ENCODE assay signal across 1 cellular context in the genomic region with DNA sequence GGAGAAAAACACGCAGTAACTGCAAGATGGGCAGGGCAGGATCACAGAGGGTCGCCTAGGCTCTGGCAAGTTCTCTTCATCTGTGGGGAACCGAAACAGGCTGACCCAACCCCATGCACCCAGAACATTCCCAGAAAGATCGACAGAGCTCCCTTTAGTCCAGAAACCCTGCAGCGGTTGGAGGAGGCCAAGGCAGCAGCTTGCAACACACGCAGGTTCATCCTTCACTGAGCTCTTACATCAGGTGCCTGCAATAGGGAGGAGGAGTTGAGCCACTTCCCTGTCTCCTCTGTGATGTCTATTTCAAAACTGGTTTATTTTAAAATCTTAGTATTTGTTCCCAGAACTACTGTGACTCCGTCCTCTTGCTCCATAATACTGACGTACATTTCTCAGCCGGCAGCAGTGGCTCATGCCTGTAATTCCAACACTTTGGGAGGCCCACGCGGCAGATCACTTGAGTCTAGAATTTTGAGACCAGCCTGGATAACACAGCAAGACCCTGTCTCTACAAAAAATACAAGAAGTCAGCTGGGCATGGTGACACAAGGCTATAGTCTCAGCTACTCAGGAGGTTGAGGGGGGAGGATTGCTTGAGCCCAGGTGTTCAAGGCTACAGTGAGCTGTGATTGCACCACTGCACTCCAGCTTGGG.
A peak's percentile ranks its signal among the peaks of the same experiment; 100 is the strongest.
TF ChIP-seq lines count a peak whose summit lies in the region.

No MANE protein-coding gene starts in this region.

TF ChIP-seq in HepG2, 621 proteins besides CTCF, POLR2A, EP300 and RAD21 (continues in another document):
- TF ChIP-seq ZNF83 (CRISPR knock-in tag; IDR thresholded peaks at IDR 0.05; ENCODE audit: borderline replicate concordance) (no peak), ZNF232 (CRISPR knock-in tag; IDR thresholded peaks at IDR 0.05; ENCODE audit: borderline replicate concordance) (no peak), HOXD1 (CRISPR knock-in tag; IDR thresholded peaks at IDR 0.05) (no peak), HNF4A (CRISPR knock-in tag; IDR thresholded peaks at IDR 0.05) (peak; percentile 34; the same call in 1 of the 2 replicates), HOXA3 (CRISPR knock-in tag; IDR thresholded peaks at IDR 0.05) (no peak), ZFP82 (CRISPR knock-in tag; IDR thresholded peaks at IDR 0.05; ENCODE audit: borderline replicate concordance) (no peak), GATAD2A (CRISPR knock-in tag; IDR thresholded peaks at IDR 0.05) (peak; percentile 32; the same call in 1 of the 2 replicates), ZNF234 (CRISPR knock-in tag; conservative IDR thresholded peaks at IDR 0.05) (no peak), SPEN (CRISPR knock-in tag; IDR thresholded peaks at IDR 0.05; ENCODE audit: low read depth) (no peak), SALL1 (CRISPR knock-in tag; IDR thresholded peaks at IDR 0.05) (0 out of 2 replicates have a peak, but pooled peaks have one; percentile 25), HOXA7 (CRISPR knock-in tag; IDR thresholded peaks at IDR 0.05) (no peak), ZMAT3 (CRISPR knock-in tag; conservative IDR thresholded peaks at IDR 0.05) (no peak), GTF3A (CRISPR knock-in tag; conservative IDR thresholded peaks at IDR 0.05) (no peak), CEBPB (IDR thresholded peaks at IDR 0.05; ENCODE audit: borderline replicate concordance, low read depth, low read length) (peak; percentile 94), ZNF335 (CRISPR knock-in tag; IDR thresholded peaks at IDR 0.05) (no peak), SUZ12 (IDR thresholded peaks at IDR 0.05; ENCODE audit: low read depth, low read length) (no peak), ZNF672 (CRISPR knock-in tag; IDR thresholded peaks at IDR 0.05) (no peak), MAF1 (CRISPR knock-in tag; IDR thresholded peaks at IDR 0.05; ENCODE audit: borderline replicate concordance) (no peak), ETV5 (CRISPR knock-in tag; IDR thresholded peaks at IDR 0.05; ENCODE audit: borderline replicate concordance) (no peak), ZNF224 (CRISPR knock-in tag; IDR thresholded peaks at IDR 0.05) (no peak), CREM (IDR thresholded peaks at IDR 0.05) (peak; percentile 21; the same call in 1 of the 2 replicates), CREM (CRISPR knock-in tag; IDR thresholded peaks at IDR 0.05) (no peak), SYNCRIP (IDR thresholded peaks at IDR 0.05; ENCODE audit: insufficient read depth, low read depth, low read length) (no peak), ZNF781 (CRISPR knock-in tag; IDR thresholded peaks at IDR 0.05; ENCODE audit: borderline replicate concordance, not compliant biosample characterization) (no peak)
- TF ChIP-seq, protein P1, sequence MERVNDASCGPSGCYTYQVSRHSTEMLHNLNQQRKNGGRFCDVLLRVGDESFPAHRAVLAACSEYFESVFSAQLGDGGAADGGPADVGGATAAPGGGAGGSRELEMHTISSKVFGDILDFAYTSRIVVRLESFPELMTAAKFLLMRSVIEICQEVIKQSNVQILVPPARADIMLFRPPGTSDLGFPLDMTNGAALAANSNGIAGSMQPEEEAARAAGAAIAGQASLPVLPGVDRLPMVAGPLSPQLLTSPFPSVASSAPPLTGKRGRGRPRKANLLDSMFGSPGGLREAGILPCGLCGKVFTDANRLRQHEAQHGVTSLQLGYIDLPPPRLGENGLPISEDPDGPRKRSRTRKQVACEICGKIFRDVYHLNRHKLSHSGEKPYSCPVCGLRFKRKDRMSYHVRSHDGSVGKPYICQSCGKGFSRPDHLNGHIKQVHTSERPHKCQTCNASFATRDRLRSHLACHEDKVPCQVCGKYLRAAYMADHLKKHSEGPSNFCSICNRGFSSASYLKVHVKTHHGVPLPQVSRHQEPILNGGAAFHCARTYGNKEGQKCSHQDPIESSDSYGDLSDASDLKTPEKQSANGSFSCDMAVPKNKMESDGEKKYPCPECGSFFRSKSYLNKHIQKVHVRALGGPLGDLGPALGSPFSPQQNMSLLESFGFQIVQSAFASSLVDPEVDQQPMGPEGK (CRISPR knock-in tag; IDR thresholded peaks at IDR 0.05) = peak; percentile 45
- TF ChIP-seq, protein P2, sequence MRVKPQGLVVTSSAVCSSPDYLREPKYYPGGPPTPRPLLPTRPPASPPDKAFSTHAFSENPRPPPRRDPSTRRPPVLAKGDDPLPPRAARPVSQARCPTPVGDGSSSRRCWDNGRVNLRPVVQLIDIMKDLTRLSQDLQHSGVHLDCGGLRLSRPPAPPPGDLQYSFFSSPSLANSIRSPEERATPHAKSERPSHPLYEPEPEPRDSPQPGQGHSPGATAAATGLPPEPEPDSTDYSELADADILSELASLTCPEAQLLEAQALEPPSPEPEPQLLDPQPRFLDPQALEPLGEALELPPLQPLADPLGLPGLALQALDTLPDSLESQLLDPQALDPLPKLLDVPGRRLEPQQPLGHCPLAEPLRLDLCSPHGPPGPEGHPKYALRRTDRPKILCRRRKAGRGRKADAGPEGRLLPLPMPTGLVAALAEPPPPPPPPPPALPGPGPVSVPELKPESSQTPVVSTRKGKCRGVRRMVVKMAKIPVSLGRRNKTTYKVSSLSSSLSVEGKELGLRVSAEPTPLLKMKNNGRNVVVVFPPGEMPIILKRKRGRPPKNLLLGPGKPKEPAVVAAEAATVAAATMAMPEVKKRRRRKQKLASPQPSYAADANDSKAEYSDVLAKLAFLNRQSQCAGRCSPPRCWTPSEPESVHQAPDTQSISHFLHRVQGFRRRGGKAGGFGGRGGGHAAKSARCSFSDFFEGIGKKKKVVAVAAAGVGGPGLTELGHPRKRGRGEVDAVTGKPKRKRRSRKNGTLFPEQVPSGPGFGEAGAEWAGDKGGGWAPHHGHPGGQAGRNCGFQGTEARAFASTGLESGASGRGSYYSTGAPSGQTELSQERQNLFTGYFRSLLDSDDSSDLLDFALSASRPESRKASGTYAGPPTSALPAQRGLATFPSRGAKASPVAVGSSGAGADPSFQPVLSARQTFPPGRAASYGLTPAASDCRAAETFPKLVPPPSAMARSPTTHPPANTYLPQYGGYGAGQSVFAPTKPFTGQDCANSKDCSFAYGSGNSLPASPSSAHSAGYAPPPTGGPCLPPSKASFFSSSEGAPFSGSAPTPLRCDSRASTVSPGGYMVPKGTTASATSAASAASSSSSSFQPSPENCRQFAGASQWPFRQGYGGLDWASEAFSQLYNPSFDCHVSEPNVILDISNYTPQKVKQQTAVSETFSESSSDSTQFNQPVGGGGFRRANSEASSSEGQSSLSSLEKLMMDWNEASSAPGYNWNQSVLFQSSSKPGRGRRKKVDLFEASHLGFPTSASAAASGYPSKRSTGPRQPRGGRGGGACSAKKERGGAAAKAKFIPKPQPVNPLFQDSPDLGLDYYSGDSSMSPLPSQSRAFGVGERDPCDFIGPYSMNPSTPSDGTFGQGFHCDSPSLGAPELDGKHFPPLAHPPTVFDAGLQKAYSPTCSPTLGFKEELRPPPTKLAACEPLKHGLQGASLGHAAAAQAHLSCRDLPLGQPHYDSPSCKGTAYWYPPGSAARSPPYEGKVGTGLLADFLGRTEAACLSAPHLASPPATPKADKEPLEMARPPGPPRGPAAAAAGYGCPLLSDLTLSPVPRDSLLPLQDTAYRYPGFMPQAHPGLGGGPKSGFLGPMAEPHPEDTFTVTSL (CRISPR knock-in tag; IDR thresholded peaks at IDR 0.05; ENCODE audit: borderline replicate concordance) = 0 out of 2 replicates have a peak, but pooled peaks have one; percentile 16
- TF ChIP-seq, protein P3, sequence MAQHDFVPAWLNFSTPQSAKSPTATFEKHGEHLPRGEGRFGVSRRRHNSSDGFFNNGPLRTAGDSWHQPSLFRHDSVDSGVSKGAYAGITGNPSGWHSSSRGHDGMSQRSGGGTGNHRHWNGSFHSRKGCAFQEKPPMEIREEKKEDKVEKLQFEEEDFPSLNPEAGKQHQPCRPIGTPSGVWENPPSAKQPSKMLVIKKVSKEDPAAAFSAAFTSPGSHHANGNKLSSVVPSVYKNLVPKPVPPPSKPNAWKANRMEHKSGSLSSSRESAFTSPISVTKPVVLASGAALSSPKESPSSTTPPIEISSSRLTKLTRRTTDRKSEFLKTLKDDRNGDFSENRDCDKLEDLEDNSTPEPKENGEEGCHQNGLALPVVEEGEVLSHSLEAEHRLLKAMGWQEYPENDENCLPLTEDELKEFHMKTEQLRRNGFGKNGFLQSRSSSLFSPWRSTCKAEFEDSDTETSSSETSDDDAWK (CRISPR knock-in tag; IDR thresholded peaks at IDR 0.05) = no peak
- TF ChIP-seq, protein P4, sequence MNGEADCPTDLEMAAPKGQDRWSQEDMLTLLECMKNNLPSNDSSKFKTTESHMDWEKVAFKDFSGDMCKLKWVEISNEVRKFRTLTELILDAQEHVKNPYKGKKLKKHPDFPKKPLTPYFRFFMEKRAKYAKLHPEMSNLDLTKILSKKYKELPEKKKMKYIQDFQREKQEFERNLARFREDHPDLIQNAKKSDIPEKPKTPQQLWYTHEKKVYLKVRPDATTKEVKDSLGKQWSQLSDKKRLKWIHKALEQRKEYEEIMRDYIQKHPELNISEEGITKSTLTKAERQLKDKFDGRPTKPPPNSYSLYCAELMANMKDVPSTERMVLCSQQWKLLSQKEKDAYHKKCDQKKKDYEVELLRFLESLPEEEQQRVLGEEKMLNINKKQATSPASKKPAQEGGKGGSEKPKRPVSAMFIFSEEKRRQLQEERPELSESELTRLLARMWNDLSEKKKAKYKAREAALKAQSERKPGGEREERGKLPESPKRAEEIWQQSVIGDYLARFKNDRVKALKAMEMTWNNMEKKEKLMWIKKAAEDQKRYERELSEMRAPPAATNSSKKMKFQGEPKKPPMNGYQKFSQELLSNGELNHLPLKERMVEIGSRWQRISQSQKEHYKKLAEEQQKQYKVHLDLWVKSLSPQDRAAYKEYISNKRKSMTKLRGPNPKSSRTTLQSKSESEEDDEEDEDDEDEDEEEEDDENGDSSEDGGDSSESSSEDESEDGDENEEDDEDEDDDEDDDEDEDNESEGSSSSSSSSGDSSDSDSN (CRISPR knock-in tag; IDR thresholded peaks at IDR 0.05) = 0 out of 2 replicates have a peak, but pooled peaks have one; percentile 5
- TF ChIP-seq, protein P5, sequence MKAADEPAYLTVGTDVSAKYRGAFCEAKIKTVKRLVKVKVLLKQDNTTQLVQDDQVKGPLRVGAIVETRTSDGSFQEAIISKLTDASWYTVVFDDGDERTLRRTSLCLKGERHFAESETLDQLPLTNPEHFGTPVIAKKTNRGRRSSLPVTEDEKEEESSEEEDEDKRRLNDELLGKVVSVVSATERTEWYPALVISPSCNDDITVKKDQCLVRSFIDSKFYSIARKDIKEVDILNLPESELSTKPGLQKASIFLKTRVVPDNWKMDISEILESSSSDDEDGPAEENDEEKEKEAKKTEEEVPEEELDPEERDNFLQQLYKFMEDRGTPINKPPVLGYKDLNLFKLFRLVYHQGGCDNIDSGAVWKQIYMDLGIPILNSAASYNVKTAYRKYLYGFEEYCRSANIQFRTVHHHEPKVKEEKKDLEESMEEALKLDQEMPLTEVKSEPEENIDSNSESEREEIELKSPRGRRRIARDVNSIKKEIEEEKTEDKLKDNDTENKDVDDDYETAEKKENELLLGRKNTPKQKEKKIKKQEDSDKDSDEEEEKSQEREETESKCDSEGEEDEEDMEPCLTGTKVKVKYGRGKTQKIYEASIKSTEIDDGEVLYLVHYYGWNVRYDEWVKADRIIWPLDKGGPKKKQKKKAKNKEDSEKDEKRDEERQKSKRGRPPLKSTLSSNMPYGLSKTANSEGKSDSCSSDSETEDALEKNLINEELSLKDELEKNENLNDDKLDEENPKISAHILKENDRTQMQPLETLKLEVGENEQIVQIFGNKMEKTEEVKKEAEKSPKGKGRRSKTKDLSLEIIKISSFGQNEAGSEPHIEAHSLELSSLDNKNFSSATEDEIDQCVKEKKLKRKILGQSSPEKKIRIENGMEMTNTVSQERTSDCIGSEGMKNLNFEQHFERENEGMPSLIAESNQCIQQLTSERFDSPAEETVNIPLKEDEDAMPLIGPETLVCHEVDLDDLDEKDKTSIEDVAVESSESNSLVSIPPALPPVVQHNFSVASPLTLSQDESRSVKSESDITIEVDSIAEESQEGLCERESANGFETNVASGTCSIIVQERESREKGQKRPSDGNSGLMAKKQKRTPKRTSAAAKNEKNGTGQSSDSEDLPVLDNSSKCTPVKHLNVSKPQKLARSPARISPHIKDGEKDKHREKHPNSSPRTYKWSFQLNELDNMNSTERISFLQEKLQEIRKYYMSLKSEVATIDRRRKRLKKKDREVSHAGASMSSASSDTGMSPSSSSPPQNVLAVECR (CRISPR knock-in tag; IDR thresholded peaks at IDR 0.05; ENCODE audit: borderline replicate concordance) = peak; percentile 38; the same call in 1 of the 2 replicates
- TF ChIP-seq, protein P6, sequence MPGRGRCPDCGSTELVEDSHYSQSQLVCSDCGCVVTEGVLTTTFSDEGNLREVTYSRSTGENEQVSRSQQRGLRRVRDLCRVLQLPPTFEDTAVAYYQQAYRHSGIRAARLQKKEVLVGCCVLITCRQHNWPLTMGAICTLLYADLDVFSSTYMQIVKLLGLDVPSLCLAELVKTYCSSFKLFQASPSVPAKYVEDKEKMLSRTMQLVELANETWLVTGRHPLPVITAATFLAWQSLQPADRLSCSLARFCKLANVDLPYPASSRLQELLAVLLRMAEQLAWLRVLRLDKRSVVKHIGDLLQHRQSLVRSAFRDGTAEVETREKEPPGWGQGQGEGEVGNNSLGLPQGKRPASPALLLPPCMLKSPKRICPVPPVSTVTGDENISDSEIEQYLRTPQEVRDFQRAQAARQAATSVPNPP (CRISPR knock-in tag; IDR thresholded peaks at IDR 0.05) = no peak
- TF ChIP-seq, protein P7, sequence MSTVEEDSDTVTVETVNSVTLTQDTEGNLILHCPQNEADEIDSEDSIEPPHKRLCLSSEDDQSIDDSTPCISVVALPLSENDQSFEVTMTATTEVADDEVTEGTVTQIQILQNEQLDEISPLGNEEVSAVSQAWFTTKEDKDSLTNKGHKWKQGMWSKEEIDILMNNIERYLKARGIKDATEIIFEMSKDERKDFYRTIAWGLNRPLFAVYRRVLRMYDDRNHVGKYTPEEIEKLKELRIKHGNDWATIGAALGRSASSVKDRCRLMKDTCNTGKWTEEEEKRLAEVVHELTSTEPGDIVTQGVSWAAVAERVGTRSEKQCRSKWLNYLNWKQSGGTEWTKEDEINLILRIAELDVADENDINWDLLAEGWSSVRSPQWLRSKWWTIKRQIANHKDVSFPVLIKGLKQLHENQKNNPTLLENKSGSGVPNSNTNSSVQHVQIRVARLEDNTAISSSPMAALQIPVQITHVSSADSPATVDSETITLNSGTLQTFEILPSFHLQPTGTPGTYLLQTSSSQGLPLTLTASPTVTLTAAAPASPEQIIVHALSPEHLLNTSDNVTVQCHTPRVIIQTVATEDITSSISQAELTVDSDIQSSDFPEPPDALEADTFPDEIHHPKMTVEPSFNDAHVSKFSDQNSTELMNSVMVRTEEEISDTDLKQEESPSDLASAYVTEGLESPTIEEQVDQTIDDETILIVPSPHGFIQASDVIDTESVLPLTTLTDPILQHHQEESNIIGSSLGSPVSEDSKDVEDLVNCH (CRISPR knock-in tag; IDR thresholded peaks at IDR 0.05) = no peak
- TF ChIP-seq, protein P8, sequence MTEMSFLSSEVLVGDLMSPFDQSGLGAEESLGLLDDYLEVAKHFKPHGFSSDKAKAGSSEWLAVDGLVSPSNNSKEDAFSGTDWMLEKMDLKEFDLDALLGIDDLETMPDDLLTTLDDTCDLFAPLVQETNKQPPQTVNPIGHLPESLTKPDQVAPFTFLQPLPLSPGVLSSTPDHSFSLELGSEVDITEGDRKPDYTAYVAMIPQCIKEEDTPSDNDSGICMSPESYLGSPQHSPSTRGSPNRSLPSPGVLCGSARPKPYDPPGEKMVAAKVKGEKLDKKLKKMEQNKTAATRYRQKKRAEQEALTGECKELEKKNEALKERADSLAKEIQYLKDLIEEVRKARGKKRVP (CRISPR knock-in tag; IDR thresholded peaks at IDR 0.05) = peak in 1 of 2 experiments; percentile 87; a peak in 2 of 4 replicates
